24 cellular contexts compared by ENCODE assay signal in genomic region chr3:193614430-193614829, GRCh38. TPM values are rescaled to one million over a fixed set of nuclear protein-coding genes. Genes with fewer than 3 reads are reported as not detected.
DNase-seq lines count a peak whose midpoint lies in the region; ATAC-seq and TF ChIP-seq lines count a peak whose summit lies in the region.
"Had no signal": no experiment of that assay in that cellular context is flagged by ENCODE, and none has a peak within 500 bp of the region (broad histone marks: within the 10 kb centered on the region; RNA-seq: fewer than 3 reads in every experiment).

No MANE protein-coding gene starts in this region.

- DNase-seq in activated CD4-positive, alpha-beta T cell treated with anti-CD3 and anti-CD28 coated beads, Interleukin-2, amount 10 ng/mL, durations not matched to agents 24 days and 14 days, result no peak
- no peak for DNase-seq in activated CD4-positive, alpha-beta T cell treated with anti-CD3 and anti-CD28 coated beads, Interleukin-2, amount 50 U/mL, for 4 hours
- no peak for DNase-seq in activated naive CD8-positive, alpha-beta T cell treated with anti-CD3 and anti-CD28 coated beads for 36 hours
- no peak for DNase-seq in natural killer cell
- DNase-seq in MV-4-11 (lab: John Stamatoyannopoulos, UW), result no peak
- no peak for DNase-seq in HUDEP-2 (lab: John Stamatoyannopoulos, UW; ENCODE audit: unreplicated experiment in 76 of 76)
- DNase-seq: dorsolateral prefrontal cortex; GF-D8; mesendoderm; NCI-H1417; NCI-H526; posterior cingulate gyrus; stimulated activated CD4-positive, alpha-beta T cell treated with anti-CD3 and anti-CD28 coated beads, Interleukin-2, amount 100 ng/mL, for 24 hours; stomach; upper lobe of left lung had no signal

- H3K79me2 ChIP-seq in Loucy (ENCODE audit: insufficient read depth, low read length), result peaks cover 50% of the 10 kb centered on the region

- H3K4me1 Mint-ChIP-seq in activated CD4-positive, alpha-beta T cell treated with anti-CD3 and anti-CD28 coated beads, Interleukin-2, amount 10 ng/mL, durations not matched to agents 24 days and 14 days, result peaks cover 17% of the 10 kb centered on the region
- H3K4me1 Mint-ChIP-seq in activated naive CD8-positive, alpha-beta T cell treated with anti-CD3 and anti-CD28 coated beads for 36 hours, result peaks cover 15% of the 10 kb centered on the region
- peaks cover 28% of the 10 kb centered on the region in 2 donors for H3K4me1 Mint-ChIP-seq in natural killer cell
- H3K4me1 Mint-ChIP-seq: nephron had no signal

- H3K4me3 ChIP-seq in Loucy (ENCODE audit: low read length, poor library complexity, severe bottlenecking), result no peak overlapping the region
- H3K4me3 ChIP-seq: cardiac muscle cell, dorsolateral prefrontal cortex, stomach, upper lobe of left lung had no signal

- H3K36me3 ChIP-seq in Loucy (ENCODE audit: insufficient read depth, low read length), result peaks cover 54% of the 10 kb centered on the region

- H3K9ac ChIP-seq in Loucy (ENCODE audit: low read depth, low read length, poor library complexity, severe bottlenecking), result no peak overlapping the region

- H3K4me2 ChIP-seq in Loucy (ENCODE audit: low read depth, low read length, poor library complexity, severe bottlenecking), result peak overlapping the region; percentile 28

- peaks cover 74% of the 10 kb centered on the region for H3K36me3 Mint-ChIP-seq in activated CD4-positive, alpha-beta T cell treated with anti-CD3 and anti-CD28 coated beads, Interleukin-2, amount 10 ng/mL, durations not matched to agents 24 days and 14 days (ENCODE audit: low read depth)
- peaks cover 66% of the 10 kb centered on the region for H3K36me3 Mint-ChIP-seq in activated naive CD8-positive, alpha-beta T cell treated with anti-CD3 and anti-CD28 coated beads for 36 hours
- no peaks in the 10 kb centered on the region for H3K36me3 Mint-ChIP-seq in natural killer cell

- H3K9me2 ChIP-seq in Loucy (replicated peaks; ENCODE audit: low read depth, low read length), result no peaks in the 10 kb centered on the region

- intact Hi-C loops in activated CD4-positive, alpha-beta T cell treated with anti-CD3 and anti-CD28 coated beads, Interleukin-2, amount 10 ng/mL, durations not matched to agents 24 days and 14 days (cut with micrococcal nuclease), result no loop called here
- intact Hi-C loops in natural killer cell (cut with micrococcal nuclease), result no loop called here

- H3K27ac Mint-ChIP-seq in activated CD4-positive, alpha-beta T cell treated with anti-CD3 and anti-CD28 coated beads, Interleukin-2, amount 10 ng/mL, durations not matched to agents 24 days and 14 days, result peak overlapping the region; percentile 67
- peak overlapping the region; percentile 76 for H3K27ac Mint-ChIP-seq in activated naive CD8-positive, alpha-beta T cell treated with anti-CD3 and anti-CD28 coated beads for 36 hours
- H3K27ac Mint-ChIP-seq in natural killer cell, result peak overlapping the region; percentile 55 to 56
- H3K27ac Mint-ChIP-seq: B cell, nephron had no signal

- no peaks in the 10 kb centered on the region for H3K27me3 ChIP-seq in Loucy (ENCODE audit: insufficient read depth, low read length, poor library complexity, severe bottlenecking)
- H3K27me3 ChIP-seq: cardiac muscle cell, dorsolateral prefrontal cortex, stomach, upper lobe of left lung had no signal

- no peak for TF ChIP-seq CTCF in Loucy (conservative IDR thresholded peaks at IDR 0.05; ENCODE audit: low read length)
- TF ChIP-seq CTCF in natural killer cell (IDR thresholded peaks at IDR 0.05), result no peak

- H3K27me3 Mint-ChIP-seq in activated CD4-positive, alpha-beta T cell treated with anti-CD3 and anti-CD28 coated beads, Interleukin-2, amount 10 ng/mL, durations not matched to agents 24 days and 14 days, result no peaks in the 10 kb centered on the region
- H3K27me3 Mint-ChIP-seq in activated naive CD8-positive, alpha-beta T cell treated with anti-CD3 and anti-CD28 coated beads for 36 hours, result no peaks in the 10 kb centered on the region
- no peaks in the 10 kb centered on the region for H3K27me3 Mint-ChIP-seq in natural killer cell (ENCODE audit: low read depth in 2 of 2)
- H3K27me3 Mint-ChIP-seq: B cell had no signal

- H3F3A ChIP-seq in Loucy (ENCODE audit: low read depth), result no peaks in the 10 kb centered on the region

- H4K20me1 ChIP-seq in Loucy (ENCODE audit: insufficient read depth, low read length, poor library complexity, severe bottlenecking), result peaks cover 3% of the 10 kb centered on the region

- no peak overlapping the region for H2AFZ ChIP-seq in Loucy (ENCODE audit: low read length)

- peak overlapping the region; percentile 55 for H3K4me3 Mint-ChIP-seq in activated CD4-positive, alpha-beta T cell treated with anti-CD3 and anti-CD28 coated beads, Interleukin-2, amount 10 ng/mL, durations not matched to agents 24 days and 14 days
- H3K4me3 Mint-ChIP-seq in activated naive CD8-positive, alpha-beta T cell treated with anti-CD3 and anti-CD28 coated beads for 36 hours, result no peak overlapping the region
- H3K4me3 Mint-ChIP-seq in natural killer cell, result peak overlapping the region; percentile 29
- H3K4me3 Mint-ChIP-seq: B cell, nephron had no signal

- peak; percentile 60 to 94 (median 92) for ATAC-seq in natural killer cell
- no peak for ATAC-seq in HG03469 (IDR thresholded peaks at IDR 0.05; ENCODE audit: unreplicated experiment)
- ATAC-seq: Right ventricle myocardium inferior had no signal

- H3K9me3 Mint-ChIP-seq in activated CD4-positive, alpha-beta T cell treated with anti-CD3 and anti-CD28 coated beads, Interleukin-2, amount 10 ng/mL, durations not matched to agents 24 days and 14 days, result peaks cover 3% of the 10 kb centered on the region
- peaks cover 8% of the 10 kb centered on the region for H3K9me3 Mint-ChIP-seq in activated naive CD8-positive, alpha-beta T cell treated with anti-CD3 and anti-CD28 coated beads for 36 hours
- no peaks in the 10 kb centered on the region for H3K9me3 Mint-ChIP-seq in natural killer cell

- peaks cover 11% of the 10 kb centered on the region; the same call in 1 of the 2 replicates for H3K9me3 ChIP-seq in Loucy (ENCODE audit: insufficient read depth, low read depth, low read length)
- H3K9me3 ChIP-seq: upper lobe of left lung had no signal

- H3K4me1 ChIP-seq in Loucy (ENCODE audit: insufficient read depth, low read length, poor library complexity, severe bottlenecking), result peaks cover 13% of the 10 kb centered on the region
- H3K4me1 ChIP-seq: upper lobe of left lung had no signal

RNA-seq across cellular contexts. Expression of gene OPA1, which starts 21.4 kb away (rescaled TPM):
- total RNA-seq in activated CD4-positive, alpha-beta T cell treated with anti-CD3 and anti-CD28 coated beads, Interleukin-2, amount 10 ng/mL, durations not matched to agents 24 days and 14 days, result 91.2 and 92.2 TPM in 2 replicates
- 100 to 1,000 TPM in 1 of 2 experiments, 10 to 100 TPM in 1; 89.4 to 102 TPM for total RNA-seq in activated naive CD8-positive, alpha-beta T cell treated with anti-CD3 and anti-CD28 coated beads for 36 hours
- total RNA-seq in natural killer cell, result 10 to 100 TPM; 52.6 to 72.0 (median 57.5) TPM

RNA-seq across cellular contexts. Expression of gene ATP13A4, which starts 59.7 kb away (rescaled TPM):
- total RNA-seq in activated CD4-positive, alpha-beta T cell treated with anti-CD3 and anti-CD28 coated beads, Interleukin-2, amount 10 ng/mL, durations not matched to agents 24 days and 14 days, result 0.88 and 2.1 TPM in 2 replicates
- 1 to 10 TPM; 1.6 to 1.7 TPM for total RNA-seq in activated naive CD8-positive, alpha-beta T cell treated with anti-CD3 and anti-CD28 coated beads for 36 hours
- 1 to 10 TPM; 1.3 to 3.9 (median 3.6) TPM for total RNA-seq in natural killer cell
- total RNA-seq: A172, epithelial cell of proximal tubule, H1 had no signal
